ENCODE assay signal across 8 cellular contexts in the genomic region with DNA sequence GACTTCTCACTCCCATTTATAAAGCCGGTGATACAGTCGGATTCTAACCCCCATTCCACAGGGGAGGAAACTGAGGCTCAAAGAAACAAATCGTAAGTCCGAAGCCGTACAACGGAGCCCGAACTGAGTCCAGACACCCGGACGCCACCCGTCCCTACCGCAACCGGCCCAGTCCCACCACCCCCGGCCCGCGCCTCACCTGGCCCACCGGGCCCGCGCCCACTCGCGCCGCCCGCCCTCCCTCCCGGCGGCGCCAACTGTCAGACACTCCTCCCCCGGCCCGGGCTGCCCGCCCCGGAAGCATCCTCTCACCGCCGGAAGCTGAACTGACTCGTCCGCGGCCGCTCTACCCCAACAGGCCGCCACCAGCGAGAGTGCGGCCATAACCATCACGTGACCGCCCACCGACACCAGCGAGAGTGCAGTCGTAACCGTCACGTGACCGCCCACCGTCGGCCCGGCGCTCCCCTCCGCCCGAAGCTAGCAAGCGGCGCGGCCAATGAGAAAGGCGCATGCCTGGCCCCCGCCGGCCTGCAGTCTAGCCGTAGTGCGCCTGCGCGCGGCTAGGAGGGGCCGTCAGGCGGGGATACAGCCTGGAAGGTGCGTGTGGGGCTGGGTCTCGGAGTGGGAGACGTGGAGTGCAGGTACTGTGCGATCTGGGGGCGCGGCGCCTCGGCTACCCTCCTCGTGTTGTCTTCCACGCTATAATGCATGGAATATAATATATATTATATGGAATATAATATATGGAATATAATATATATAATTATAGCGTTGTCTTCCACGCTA. TPM values are rescaled to one million over a fixed set of nuclear protein-coding genes. Genes with fewer than 3 reads are reported as not detected.
DNase-seq lines count a peak whose midpoint lies in the region; ATAC-seq, FAIRE-seq and TF ChIP-seq lines count a peak whose summit lies in the region.

A gene with protein sequence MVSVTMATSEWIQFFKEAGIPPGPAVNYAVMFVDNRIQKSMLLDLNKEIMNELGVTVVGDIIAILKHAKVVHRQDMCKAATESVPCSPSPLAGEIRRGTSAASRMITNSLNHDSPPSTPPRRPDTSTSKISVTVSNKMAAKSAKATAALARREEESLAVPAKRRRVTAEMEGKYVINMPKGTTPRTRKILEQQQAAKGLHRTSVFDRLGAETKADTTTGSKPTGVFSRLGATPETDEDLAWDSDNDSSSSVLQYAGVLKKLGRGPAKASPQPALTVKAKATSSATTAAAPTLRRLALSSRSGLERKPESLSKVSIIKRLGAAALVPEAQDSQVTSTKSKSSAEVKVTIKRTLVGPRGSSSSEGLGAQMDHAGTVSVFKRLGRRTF (minus strand): TSS at position 273 of the 789 bp plus-strand sequence. CDS start 6,540 bp downstream, outside the sequence.
A gene with protein sequence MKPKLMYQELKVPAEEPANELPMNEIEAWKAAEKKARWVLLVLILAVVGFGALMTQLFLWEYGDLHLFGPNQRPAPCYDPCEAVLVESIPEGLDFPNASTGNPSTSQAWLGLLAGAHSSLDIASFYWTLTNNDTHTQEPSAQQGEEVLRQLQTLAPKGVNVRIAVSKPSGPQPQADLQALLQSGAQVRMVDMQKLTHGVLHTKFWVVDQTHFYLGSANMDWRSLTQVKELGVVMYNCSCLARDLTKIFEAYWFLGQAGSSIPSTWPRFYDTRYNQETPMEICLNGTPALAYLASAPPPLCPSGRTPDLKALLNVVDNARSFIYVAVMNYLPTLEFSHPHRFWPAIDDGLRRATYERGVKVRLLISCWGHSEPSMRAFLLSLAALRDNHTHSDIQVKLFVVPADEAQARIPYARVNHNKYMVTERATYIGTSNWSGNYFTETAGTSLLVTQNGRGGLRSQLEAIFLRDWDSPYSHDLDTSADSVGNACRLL (plus strand): TSS at position 571 of the 789 bp plus-strand sequence. CDS start 17,789 bp downstream, outside the sequence.

- WGBS in pancreas, 2 donors: 0 to 1% methylated on average over 55 to 77 of the region's 77 CpGs

- peak; percentile 97 for DNase-seq in GM12864 (ENCODE audit: low read depth)
- peak; percentile 98 to 99 (median 98) for DNase-seq in NCI-H1417 (lab: John Stamatoyannopoulos, UW)
- DNase-seq in SW 1271 (lab: John Stamatoyannopoulos, UW): peak; percentile 91 to 95
- peak; percentile 94 for DNase-seq in activated naive CD8-positive, alpha-beta T cell treated with anti-CD3 and anti-CD28 coated beads, Interleukin-2, amount 50 U/mL, for 16 hours (ENCODE audit: low read depth, low spot score)
- DNase-seq in Right ventricle myocardium inferior (ENCODE audit: missing footprints): peak; percentile 100
- peak; percentile 98 to 100 (median 99) for DNase-seq in pancreas
- peak; percentile 100 for DNase-seq in tibial artery

- intact Hi-C loops in Right ventricle myocardium inferior (cut with DNase I) (loop anchor here (5.0 kb wide), 1 partner anchor 74 kb away; no protein-coding TSS in a partner anchor), pancreas (cut with DNase I) (no loop called here), tibial artery (cut with DNase I; ENCODE audit: low total_unique reads) (no loop called here)

- ATAC-seq in HG02759 (IDR thresholded peaks at IDR 0.05; ENCODE audit: unreplicated experiment) (peak; percentile 96), Right ventricle myocardium inferior (peak; percentile 99), pancreas (peak; percentile 97 to 98 (median 98))

- H3K36me3 ChIP-seq in pancreas (no peaks in the 10 kb centered on the region), tibial artery (no peaks in the 10 kb centered on the region)

- TF ChIP-seq CTCF in GM12864 (IDR thresholded peaks at IDR 0.05; ENCODE audit: low read depth, low read length, missing control alignments): no peak
- no peak for TF ChIP-seq CTCF in pancreas (IDR thresholded peaks at IDR 0.05)
- TF ChIP-seq CTCF in tibial artery (IDR thresholded peaks at IDR 0.05): peak in 1 of 2 experiments; percentile 48

- H3K4me1 ChIP-seq in pancreas (peaks cover 0 to 15% (median 8%) of the 10 kb centered on the region in 3 donors), tibial artery (peaks cover 0 to 39% (median 10%) of the 10 kb centered on the region in 4 donors)

- FAIRE-seq in pancreas (lab: Jason Lieb, UNC): no peak

- H3K27me3 ChIP-seq in pancreas (no peaks in the 10 kb centered on the region), tibial artery (no peaks in the 10 kb centered on the region)

- H3K27ac ChIP-seq in pancreas (peak within 1 kb of the TSS in 3 of 4 donors; percentile 31 to 58 (median 54)), tibial artery (peak within 1 kb of the TSS; percentile 61 to 81)

- H3K4me3 ChIP-seq in GM12864 (ENCODE audit: low read depth, low read length): peak within 1 kb of the TSS; percentile 95
- peak within 1 kb of the TSS; percentile 57 to 85 (median 77) for H3K4me3 ChIP-seq in pancreas
- H3K4me3 ChIP-seq in tibial artery: peak within 1 kb of the TSS; percentile 58 to 68

- H3K9me3 ChIP-seq in pancreas (no peaks in the 10 kb centered on the region), tibial artery (no peaks in the 10 kb centered on the region)

RNA-seq across cellular contexts. Expression of the first gene that starts in this region (rescaled TPM):
- total RNA-seq in Right ventricle myocardium inferior (222 TPM), pancreas (1 to 10 TPM; 3.7 to 6.2 (median 5.4) TPM)
- polyA plus RNA-seq in pancreas: 10 to 100 TPM in 1 of 2 donors, 1 to 10 TPM in 1; 8.7 to 10.0 TPM

RNA-seq across cellular contexts. Expression of the second gene that starts in this region (rescaled TPM):
- total RNA-seq in Right ventricle myocardium inferior: 169 TPM
- total RNA-seq in pancreas: 100 to 1,000 TPM in 3 of 6 donors, 10 to 100 TPM in 3; 87.5 to 123 (median 101) TPM
- polyA plus RNA-seq in pancreas: 100 to 1,000 TPM; 157 to 208 TPM

Comparison
In these comparisons a context has a peak if more than half of its experiments do, and no peak if none do; other contexts are left out.
1. Peak in every context shown above with its lines: DNase-seq, ATAC-seq, H3K4me3 ChIP-seq and H3K27ac ChIP-seq.
2. RNA of the first gene that starts in this region (total RNA-seq): 222 TPM in Right ventricle myocardium inferior (single experiment); 3.7 to 6.2 TPM in pancreas; every median in the first group is over 10 times any median in the second.